Comparison of ENCODE assay signal across 5 cellular contexts in the genomic region with DNA sequence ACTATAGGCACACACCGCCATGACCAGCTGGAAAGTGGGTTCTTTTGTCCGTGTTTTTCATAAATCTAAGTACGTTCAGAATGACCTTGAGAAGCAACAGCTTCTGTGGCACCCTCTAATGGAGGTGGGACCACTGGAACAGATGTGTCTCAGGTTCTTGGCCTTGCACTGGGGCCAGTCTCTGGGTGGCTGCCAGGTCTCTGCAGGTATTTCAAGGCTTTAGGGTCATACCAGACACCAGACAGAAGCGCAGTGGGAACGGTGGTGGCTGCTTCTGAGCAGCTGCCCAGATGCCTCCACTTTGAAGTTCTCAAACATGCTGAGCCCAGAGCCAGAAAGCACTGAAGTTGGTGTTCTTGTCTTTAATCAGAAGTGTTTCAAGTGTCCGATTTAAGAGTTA.
"Had no signal": no experiment of that assay in that cellular context is flagged by ENCODE, and none has a peak within 500 bp of the region (broad histone marks: within the 10 kb centered on the region; RNA-seq: fewer than 3 reads in every experiment).

No MANE protein-coding gene starts in this region.

- H3K27ac ChIP-seq: HL-60 had no signal

- DNase-seq: IMR-90, KBM-7 had no signal

- ATAC-seq: K562 had no signal

- H3K4me3 ChIP-seq: K562 had no signal

- FAIRE-seq: HTR-8/SVneo, K562 had no signal
